Comparison of ENCODE assay signal across 1 cellular context in genomic region chr2:60518567-60518966, GRCh38.
TF ChIP-seq lines count a peak whose summit lies in the region.

No MANE protein-coding gene starts in this region.

TF ChIP-seq in H1, 55 proteins besides CTCF, POLR2A, EP300 and RAD21 (continued from another document):
- no peak for TF ChIP-seq GABPA (IDR thresholded peaks at IDR 0.05; ENCODE audit: borderline replicate concordance, insufficient read depth, low read length)
- no peak for TF ChIP-seq USF2 (IDR thresholded peaks at IDR 0.05; ENCODE audit: low read length)
- no peak for TF ChIP-seq GTF2F1 (IDR thresholded peaks at IDR 0.05; ENCODE audit: borderline replicate concordance, low read depth, low read length)
- TF ChIP-seq MAFK (IDR thresholded peaks at IDR 0.05; ENCODE audit: low read depth, low read length), result no peak
- no peak for TF ChIP-seq KDM4A (IDR thresholded peaks at IDR 0.05; ENCODE audit: low read depth, low read length, severe bottlenecking)
- TF ChIP-seq KDM1A (IDR thresholded peaks at IDR 0.05; ENCODE audit: borderline replicate concordance, low read length), result no peak
- TF ChIP-seq SAP30 (IDR thresholded peaks at IDR 0.05; ENCODE audit: insufficient read depth, insufficient replicate concordance, low read length), result no peak
- no peak for TF ChIP-seq HDAC6 (IDR thresholded peaks at IDR 0.05; ENCODE audit: low read depth, low read length)
- TF ChIP-seq JUN (IDR thresholded peaks at IDR 0.05; ENCODE audit: low read depth, low read length), result no peak
- no peak for TF ChIP-seq TCF12 (IDR thresholded peaks at IDR 0.05; ENCODE audit: low read depth, low read length)
